Comparison of ENCODE assay signal across 28 cellular contexts in the genomic region with DNA sequence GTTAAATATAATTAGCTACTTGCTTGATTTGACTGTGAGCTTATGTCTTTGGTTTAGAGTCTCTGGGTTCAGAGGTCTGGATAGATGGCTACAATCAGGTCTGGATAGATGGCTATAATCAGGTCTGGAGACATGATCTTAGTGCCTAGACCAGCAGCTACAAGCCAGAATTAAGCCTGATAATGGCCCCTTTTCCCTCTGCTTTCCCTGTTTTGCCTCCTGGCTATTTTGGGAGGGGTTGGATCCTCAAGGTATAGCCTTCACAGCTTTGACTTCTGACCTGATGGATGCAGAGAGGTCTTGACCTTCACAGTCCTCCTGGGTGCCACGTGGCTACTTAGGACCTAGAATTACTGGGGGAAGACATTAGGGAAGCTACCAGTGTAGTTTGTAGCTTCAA.
DNase-seq lines count a peak whose midpoint lies in the region; ATAC-seq, FAIRE-seq and TF ChIP-seq lines count a peak whose summit lies in the region.
"Had no signal": no experiment of that assay in that cellular context is flagged by ENCODE, and none has a peak within 500 bp of the region (broad histone marks: within the 10 kb centered on the region; RNA-seq: fewer than 3 reads in every experiment).

No MANE protein-coding gene starts in this region.

- H4K91ac ChIP-seq in H1 (replicated peaks; ENCODE audit: insufficient read length, low read length) = no peak overlapping the region

- no peak overlapping the region for H2AFZ ChIP-seq in GM23338
- H2AFZ ChIP-seq in OCI-LY7 (ENCODE audit: low read length) = peak overlapping the region; percentile 16; the same call in 1 of the 2 replicates
- peak overlapping the region; percentile 41; the same call in 1 of the 2 replicates for H2AFZ ChIP-seq in H1 (ENCODE audit: low read length)

- H3K9me3 Mint-ChIP-seq in GM23338 = no peaks in the 10 kb centered on the region

- peaks cover 19% of the 10 kb centered on the region; the same call in 2 of the 3 replicates for H3K4me1 Mint-ChIP-seq in GM23338
- H3K4me1 Mint-ChIP-seq: CD14-positive monocyte; CD4-positive, alpha-beta memory T cell; CD4-positive, CD25-positive, alpha-beta regulatory T cell; CD8-positive, alpha-beta memory T cell had no signal

- no peaks in the 10 kb centered on the region for H3K36me3 Mint-ChIP-seq in GM23338 (ENCODE audit: low read depth)
- H3K36me3 Mint-ChIP-seq: CD14-positive monocyte; CD4-positive, alpha-beta memory T cell; CD4-positive, CD25-positive, alpha-beta regulatory T cell; CD8-positive, alpha-beta memory T cell had no signal

- H3K23ac ChIP-seq in H1 (ENCODE audit: insufficient read length) = no peak overlapping the region
- no peak overlapping the region for H3K23ac ChIP-seq in mesendoderm (ENCODE audit: low read length)

- FAIRE-seq in H1 (lab: Jason Lieb, UNC) = no peak
- FAIRE-seq: G401.6, GM12891, GM19239 had no signal

- H3K9me3 ChIP-seq in OCI-LY7 (ENCODE audit: low read length) (peaks cover 32% of the 10 kb centered on the region; the same call in 1 of the 2 replicates), H1 (ENCODE audit: insufficient read depth in 2 of 2, low read depth in 1 of 2, low read length in 1 of 2) (no peaks in the 10 kb centered on the region), right lobe of liver (no peaks in the 10 kb centered on the region)
- H3K9me3 ChIP-seq: BE2C, BLaER1 had no signal

- 0 out of 2 replicates have a peak overlapping the region, but pooled peaks have one; percentile 16 for H3K4me2 ChIP-seq in GM23338
- no peak overlapping the region for H3K4me2 ChIP-seq in OCI-LY7 (ENCODE audit: low read length)
- H3K4me2 ChIP-seq in H1 (ENCODE audit: insufficient read depth in 1 of 2, low read depth in 2 of 2, low read length in 2 of 2) = no peak overlapping the region
- H3K4me2 ChIP-seq in mesendoderm (ENCODE audit: low read length) = no peak overlapping the region
- H3K4me2 ChIP-seq: BLaER1 had no signal

- H2BK5ac ChIP-seq in H1 (ENCODE audit: low read depth, low read length) (no peak overlapping the region), mesendoderm (ENCODE audit: low read length) (no peak overlapping the region)

- H3K79me2 ChIP-seq in GM23338 (replicated peaks; ENCODE audit: insufficient read depth) = no peaks in the 10 kb centered on the region
- H3K79me2 ChIP-seq in OCI-LY7 (ENCODE audit: insufficient read depth, low read depth, low read length) = no peaks in the 10 kb centered on the region
- H3K79me2 ChIP-seq in H1 (ENCODE audit: control insufficient read depth in 1 of 2, insufficient read depth in 2 of 2, low read length in 2 of 2) = no peaks in the 10 kb centered on the region
- H3K79me2 ChIP-seq in mesendoderm (ENCODE audit: control insufficient read depth, insufficient read depth, low read length) = no peaks in the 10 kb centered on the region

- TF ChIP-seq EP300 in H1 (IDR thresholded peaks at IDR 0.05; ENCODE audit: borderline replicate concordance in 1 of 2, low read depth in 2 of 2, low read length in 2 of 2) = no peak

- DNase-seq in GM23338 (ENCODE audit: low spot score) (no peak), OCI-LY7 (ENCODE audit: low spot score) (no peak), H1 (ENCODE audit: low read depth in 1 of 2, low spot score in 2 of 2) (no peak), mesendoderm (no peak), T-helper 9 cell (no peak), right lobe of liver (no peak)
- DNase-seq: 8988T; ACHN; BE2C; C1 segment of cervical spinal cord; CD4-positive, alpha-beta memory T cell; CD4-positive, CD25-positive, alpha-beta regulatory T cell; CD8-positive, alpha-beta memory T cell; COR-L47; DMS 273 treated with DMSO at 0.1 percent for 48 hours; DMS153; DMS53; DMS79; DND-41; EL; GF-D8 had no signal

- CTCF ChIA-PET in OCI-LY7 (lab: Charles Lee; ENCODE audit: unreplicated experiment) (interaction anchor here (0.6 to 0.9 kb wide), 2 partner anchors 10 to 134 kb away, joined by 3 read pairs; no protein-coding TSS in a partner anchor), H1 (lab: Charles Lee; ENCODE audit: partially characterized antibody) (interaction anchor here (1.0 to 4.7 kb wide), 5 partner anchors 8 to 412 kb away, joined by 3 to 29 read pairs (median 9); no protein-coding TSS in a partner anchor)

- H3K27ac ChIP-seq in GM23338 (ENCODE audit: low read depth) = no peak overlapping the region
- H3K27ac ChIP-seq in OCI-LY7 (ENCODE audit: low read depth, low read length, poor library complexity, severe bottlenecking) = no peak overlapping the region
- no peak overlapping the region for H3K27ac ChIP-seq in H1 (ENCODE audit: low read depth, low read length)
- no peak overlapping the region for H3K27ac ChIP-seq in mesendoderm (ENCODE audit: low read depth, low read length)
- no peak overlapping the region for H3K27ac ChIP-seq in right lobe of liver
- H3K27ac ChIP-seq: BLaER1 had no signal

- no peaks in the 10 kb centered on the region for H3K27me3 ChIP-seq in GM23338 (ENCODE audit: insufficient read depth)
- H3K27me3 ChIP-seq in H1 (replicated peaks in 1 of 4; ENCODE audit: control insufficient read depth in 3 of 4, extremely low read depth in 1 of 4, insufficient read depth in 3 of 4, low read length in 3 of 4) = no peaks in the 10 kb centered on the region
- H3K27me3 ChIP-seq in mesendoderm (ENCODE audit: insufficient read depth, low read length, poor library complexity) = no peaks in the 10 kb centered on the region
- H3K27me3 ChIP-seq in right lobe of liver = no peaks in the 10 kb centered on the region
- H3K27me3 ChIP-seq: BE2C, BLaER1 had no signal

- ATAC-seq in GM23338 = no peak
- no peak for ATAC-seq in HG02884 (IDR thresholded peaks at IDR 0.05; ENCODE audit: unreplicated experiment)
- no peak for ATAC-seq in GM21526 (IDR thresholded peaks at IDR 0.05; ENCODE audit: low FRiP score, unreplicated experiment)
- no peak for ATAC-seq in right lobe of liver

- H3F3A ChIP-seq in GM23338 (replicated peaks; ENCODE audit: low read depth) = no peaks in the 10 kb centered on the region

- no peak for TF ChIP-seq POLR2A in H1 (IDR thresholded peaks at IDR 0.05; ENCODE audit: control extremely low read depth in 1 of 2, low read depth in 2 of 2, low read length in 2 of 2)
- TF ChIP-seq POLR2A in right lobe of liver (IDR thresholded peaks at IDR 0.05) = no peak

- H4K8ac ChIP-seq in H1 (ENCODE audit: extremely low read depth, insufficient read depth, low read length) = no peak overlapping the region
- H4K8ac ChIP-seq in mesendoderm (ENCODE audit: low read depth, low read length) = no peak overlapping the region

- no TSS peak for BruUV-seq in OCI-LY7 (replicated peaks; lab: Mats Ljungman, UMichigan)

- POLR2A ChIA-PET in OCI-LY7 (lab: Charles Lee) (interaction anchor here (0.5 to 2.0 kb wide), 12 partner anchors 8 to 1477 kb away, joined by 3 to 8 read pairs (median 4); no protein-coding TSS in a partner anchor), H1 (lab: Charles Lee; ENCODE audit: partially characterized antibody) (no interaction called here)

- WGBS in H1 (ENCODE audit: extremely low coverage in 1 of 2, insufficient coverage in 1 of 2, insufficient read length in 1 of 2, insufficient replicate concordance in 2 of 2, low coverage in 1 of 2, low lambda C conversion rate in 2 of 2, missing lambda C conversion rate in 1 of 2), 2 experiments = 100% methylated on average over 1 of the region's 1 CpG; no CpG with 5 or more reads in 1 of the 2 experiments
- no CpG with 5 or more reads among the region's 1 CpG for WGBS in mesendoderm (ENCODE audit: extremely low coverage, insufficient coverage, low lambda C conversion rate)
- WGBS in right lobe of liver (ENCODE audit: insufficient coverage, low coverage, low lambda C conversion rate, missing lambda C conversion rate) = 25% methylated on average over 1 of the region's 1 CpG

- no peak overlapping the region for H3K27ac Mint-ChIP-seq in GM23338
- H3K27ac Mint-ChIP-seq: CD14-positive monocyte; CD4-positive, alpha-beta memory T cell; CD4-positive, CD25-positive, alpha-beta regulatory T cell; CD8-positive, alpha-beta memory T cell had no signal

- no peak overlapping the region for H3K14ac ChIP-seq in H1 (ENCODE audit: insufficient read length)

- H3K79me1 ChIP-seq in H1 (ENCODE audit: low read depth, low read length) (no peaks in the 10 kb centered on the region), mesendoderm (ENCODE audit: low read length) (no peaks in the 10 kb centered on the region)

- H3K56ac ChIP-seq in H1 (replicated peaks; ENCODE audit: insufficient read length, low read depth, low read length) = no peak overlapping the region
- no peak overlapping the region for H3K56ac ChIP-seq in mesendoderm (ENCODE audit: low read length)

- H4K20me1 ChIP-seq in GM23338 (replicated peaks; ENCODE audit: insufficient read depth) = no peaks in the 10 kb centered on the region
- H4K20me1 ChIP-seq in OCI-LY7 (ENCODE audit: insufficient read depth, low read length) = no peaks in the 10 kb centered on the region
- H4K20me1 ChIP-seq in H1 (replicated peaks in 1 of 2; ENCODE audit: control insufficient read depth in 1 of 2, insufficient read depth in 2 of 2, low read length in 2 of 2) = no peaks in the 10 kb centered on the region
- H4K20me1 ChIP-seq: BLaER1 had no signal

- H4K5ac ChIP-seq in H1 (ENCODE audit: insufficient read length, low read depth, low read length) (no peak overlapping the region), mesendoderm (ENCODE audit: low read length) (no peak overlapping the region)

- H2BK15ac ChIP-seq in H1 (ENCODE audit: low read length) = no peak overlapping the region
- H2BK15ac ChIP-seq in mesendoderm (replicated peaks; ENCODE audit: low read depth) = no peak overlapping the region

- H3K23me2 ChIP-seq in H1 (ENCODE audit: low read depth, low read length) = no peaks in the 10 kb centered on the region

- H3K27me3 Mint-ChIP-seq in GM23338 (ENCODE audit: insufficient read depth, low read depth, poor library complexity) = no peaks in the 10 kb centered on the region
- H3K27me3 Mint-ChIP-seq: CD4-positive, alpha-beta memory T cell; CD4-positive, CD25-positive, alpha-beta regulatory T cell had no signal

- TF ChIP-seq RAD21 in H1 (IDR thresholded peaks at IDR 0.05 in 1 of 2, conservative IDR thresholded peaks at IDR 0.05 in 1 of 2; ENCODE audit: low read depth in 2 of 2, low read length in 2 of 2) = no peak

- H2BK12ac ChIP-seq in H1 (ENCODE audit: low read depth, low read length) = no peak overlapping the region

- TF ChIP-seq CTCF in GM23338 (conservative IDR thresholded peaks at IDR 0.05; ENCODE audit: low read depth in 2 of 2) (no peak), OCI-LY7 (conservative IDR thresholded peaks at IDR 0.05; ENCODE audit: low read length) (no peak), H1 (IDR thresholded peaks at IDR 0.05; ENCODE audit: control extremely low read depth in 1 of 3, insufficient read depth in 1 of 3, low read depth in 1 of 3, low read length in 3 of 3) (no peak), right lobe of liver (IDR thresholded peaks at IDR 0.05) (no peak)

- H3K4ac ChIP-seq in H1 (replicated peaks; ENCODE audit: insufficient read length, low read depth, low read length) (no peak overlapping the region), mesendoderm (ENCODE audit: low read depth, low read length) (no peak overlapping the region)

- no peak overlapping the region for H3K4me3 Mint-ChIP-seq in GM23338
- H3K4me3 Mint-ChIP-seq: CD14-positive monocyte; CD4-positive, alpha-beta memory T cell; CD4-positive, CD25-positive, alpha-beta regulatory T cell; CD8-positive, alpha-beta memory T cell had no signal

- H3K36me3 ChIP-seq in GM23338 (ENCODE audit: insufficient read depth) = no peaks in the 10 kb centered on the region
- H3K36me3 ChIP-seq in OCI-LY7 (ENCODE audit: insufficient read depth, low read length) = peaks cover 14% of the 10 kb centered on the region
- no peaks in the 10 kb centered on the region for H3K36me3 ChIP-seq in H1 (ENCODE audit: control insufficient read depth in 2 of 4, insufficient read depth in 4 of 4, low read length in 3 of 4)
- H3K36me3 ChIP-seq in mesendoderm (ENCODE audit: control insufficient read depth, insufficient read depth, low read length) = no peaks in the 10 kb centered on the region
- H3K36me3 ChIP-seq in right lobe of liver = no peaks in the 10 kb centered on the region
- H3K36me3 ChIP-seq: BE2C, BLaER1 had no signal

- H2BK120ac ChIP-seq in H1 (replicated peaks; ENCODE audit: low read depth, low read length) = no peak overlapping the region
- H2BK120ac ChIP-seq in mesendoderm (ENCODE audit: low read depth, low read length) = no peak overlapping the region

- H3K9ac ChIP-seq in H1 (replicated peaks in 1 of 4; ENCODE audit: extremely low read depth in 1 of 4, low read depth in 3 of 4, low read length in 3 of 4) = no peak overlapping the region
- H3K9ac ChIP-seq in mesendoderm (ENCODE audit: low read length) = no peak overlapping the region
- H3K9ac ChIP-seq: BLaER1 had no signal

- H3K4me1 ChIP-seq in GM23338 (ENCODE audit: insufficient read depth) (peaks cover 21% of the 10 kb centered on the region), OCI-LY7 (ENCODE audit: insufficient read depth, low read length, poor library complexity, severe bottlenecking) (peaks cover 33% of the 10 kb centered on the region), H1 (replicated peaks in 1 of 4; ENCODE audit: control insufficient read depth in 3 of 4, insufficient read depth in 4 of 4, low read length in 3 of 4) (no peaks in the 10 kb centered on the region; a peak in 1 of 7 replicates), mesendoderm (ENCODE audit: control insufficient read depth, low read depth, low read length) (no peaks in the 10 kb centered on the region), right lobe of liver (no peaks in the 10 kb centered on the region)
- H3K4me1 ChIP-seq: BE2C, BLaER1 had no signal

- intact Hi-C loops in OCI-LY7 (cut with micrococcal nuclease; ENCODE audit: unreplicated experiment) (no loop called here), right lobe of liver (cut with DNase I) (no loop called here)

- H2BK20ac ChIP-seq in H1 (ENCODE audit: low read length) = no peak overlapping the region

- H2AK5ac ChIP-seq in H1 (ENCODE audit: low read depth, low read length) (no peak overlapping the region), mesendoderm (ENCODE audit: low read length) (no peak overlapping the region)

- H3K9me2 ChIP-seq in GM23338 (ENCODE audit: insufficient read depth) = 0 out of 2 replicates have a peak, but pooled peaks cover 6% of the 10 kb centered on the region
- no peaks in the 10 kb centered on the region for H3K9me2 ChIP-seq in OCI-LY7 (ENCODE audit: insufficient read depth, low read length)

- H3K18ac ChIP-seq in H1 (ENCODE audit: extremely low read depth, low read length) (no peak overlapping the region), mesendoderm (ENCODE audit: low read length) (peak overlapping the region; percentile 51)

- H3K4me3 ChIP-seq in GM23338 (no peak overlapping the region), OCI-LY7 (ENCODE audit: low read depth, low read length, poor library complexity, severe bottlenecking) (no peak overlapping the region), H1 (ENCODE audit: extremely low read depth in 1 of 4, insufficient read depth in 2 of 4, low read depth in 3 of 4, low read length in 4 of 4) (no peak overlapping the region), mesendoderm (ENCODE audit: low read length) (no peak overlapping the region), right lobe of liver (no peak overlapping the region)
- H3K4me3 ChIP-seq: BLaER1 had no signal
